Comparison of ENCODE assay signal across 34 cellular contexts in the genomic region with DNA sequence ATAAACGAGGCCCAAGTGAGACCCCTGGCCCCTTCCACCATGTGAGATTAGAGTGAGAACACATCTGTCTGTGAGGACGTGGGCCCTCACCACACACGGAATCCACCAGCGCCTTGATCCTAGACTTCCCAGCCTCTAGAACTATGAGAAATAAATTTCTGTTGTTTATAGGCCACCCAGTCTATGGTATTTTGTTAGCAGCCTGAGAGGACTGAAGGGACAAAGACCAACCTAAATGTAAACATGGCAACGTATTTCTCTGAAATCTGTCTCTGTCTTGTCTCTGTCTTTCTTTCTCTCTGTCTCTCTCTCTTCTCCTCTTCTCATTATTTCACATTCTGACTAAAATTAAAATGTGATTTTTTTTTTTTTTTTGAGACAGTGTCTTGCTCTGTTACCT. TPM values are rescaled to one million over a fixed set of nuclear protein-coding genes. Genes with fewer than 3 reads are reported as not detected.
DNase-seq lines count a peak whose midpoint lies in the region; ATAC-seq, FAIRE-seq and TF ChIP-seq lines count a peak whose summit lies in the region.
"Had no signal": no experiment of that assay in that cellular context is flagged by ENCODE, and none has a peak within 500 bp of the region (broad histone marks: within the 10 kb centered on the region; RNA-seq: fewer than 3 reads in every experiment).

No MANE protein-coding gene starts in this region.

- H4K20me1 ChIP-seq in HepG2 (ENCODE audit: insufficient read depth, low read length), result no peaks in the 10 kb centered on the region
- H4K20me1 ChIP-seq in GM23338 (replicated peaks; ENCODE audit: insufficient read depth), result no peaks in the 10 kb centered on the region
- H4K20me1 ChIP-seq: BLaER1; BLaER1 treated with 17β-estradiol and CSF1 and Interleukin-3, amounts not matched to agents 10 nM and 100 nM had no signal

- no peaks in the 10 kb centered on the region for H3K9me3 ChIP-seq in HepG2 (ENCODE audit: low read length)
- no peaks in the 10 kb centered on the region for H3K9me3 ChIP-seq in right lobe of liver
- H3K9me3 ChIP-seq: A549; BE2C; BLaER1; BLaER1 treated with 17β-estradiol and CSF1 and Interleukin-3, amounts not matched to agents 10 nM and 100 nM; Caco-2 had no signal

- H3K9me3 Mint-ChIP-seq in GM23338, result no peaks in the 10 kb centered on the region; the same call in 2 of the 3 replicates
- no peaks in the 10 kb centered on the region for H3K9me3 Mint-ChIP-seq in central memory CD8-positive, alpha-beta T cell
- H3K9me3 Mint-ChIP-seq: CD14-positive monocyte; CD4-positive, alpha-beta memory T cell; CD4-positive, alpha-beta T cell; CD4-positive, CD25-positive, alpha-beta regulatory T cell; CD8-positive, alpha-beta memory T cell; CD8-positive, alpha-beta T cell had no signal

- TF ChIP-seq POLR2A in HepG2 (IDR thresholded peaks at IDR 0.05; ENCODE audit: insufficient read depth in 1 of 2, low read depth in 2 of 2, low read length in 2 of 2) (no peak), right lobe of liver (IDR thresholded peaks at IDR 0.05) (no peak)

- no peak overlapping the region for H3K27ac Mint-ChIP-seq in GM23338
- peak overlapping the region; percentile 74 for H3K27ac Mint-ChIP-seq in central memory CD8-positive, alpha-beta T cell (ENCODE audit: low read depth)
- H3K27ac Mint-ChIP-seq: B cell; CD14-positive monocyte; CD4-positive, alpha-beta memory T cell; CD4-positive, alpha-beta T cell; CD4-positive, CD25-positive, alpha-beta regulatory T cell; CD8-positive, alpha-beta memory T cell; CD8-positive, alpha-beta T cell had no signal

- no TSS peak for BruUV-seq in HepG2 (replicated peaks; lab: Mats Ljungman, UMichigan)

- POLR2A ChIA-PET in HepG2 (lab: Yijun Ruan, JAX), result no interaction called here

- no peaks in the 10 kb centered on the region for H3K36me3 ChIP-seq in HepG2 (replicated peaks in 1 of 2; ENCODE audit: control insufficient read depth in 1 of 2, insufficient read depth in 2 of 2, low read length in 2 of 2)
- no peaks in the 10 kb centered on the region for H3K36me3 ChIP-seq in right lobe of liver
- no peaks in the 10 kb centered on the region for H3K36me3 ChIP-seq in GM23338 (ENCODE audit: insufficient read depth)
- H3K36me3 ChIP-seq: BE2C; BLaER1; BLaER1 treated with 17β-estradiol and CSF1 and Interleukin-3, amounts not matched to agents 10 nM and 100 nM had no signal

- peaks cover 16% of the 10 kb centered on the region; the same call in 1 of the 2 replicates for H3K4me1 ChIP-seq in HepG2 (ENCODE audit: insufficient read depth, low read length)
- no peaks in the 10 kb centered on the region for H3K4me1 ChIP-seq in right lobe of liver
- no peaks in the 10 kb centered on the region for H3K4me1 ChIP-seq in GM23338 (ENCODE audit: insufficient read depth)
- H3K4me1 ChIP-seq: A549; BE2C; BLaER1; BLaER1 treated with 17β-estradiol and CSF1 and Interleukin-3, amounts not matched to agents 10 nM and 100 nM; Caco-2 had no signal

- TF ChIP-seq CTCF in HepG2 (CRISPR knock-in tag; IDR thresholded peaks at IDR 0.05) (no peak), right lobe of liver (IDR thresholded peaks at IDR 0.05) (no peak), GM23338 (conservative IDR thresholded peaks at IDR 0.05; ENCODE audit: low read depth in 2 of 2) (no peak)

- H3K4me3 Mint-ChIP-seq in GM23338, result no peak overlapping the region
- H3K4me3 Mint-ChIP-seq in central memory CD8-positive, alpha-beta T cell, result no peak overlapping the region
- H3K4me3 Mint-ChIP-seq: B cell; CD14-positive monocyte; CD4-positive, alpha-beta memory T cell; CD4-positive, alpha-beta T cell; CD4-positive, CD25-positive, alpha-beta regulatory T cell; CD8-positive, alpha-beta memory T cell; CD8-positive, alpha-beta T cell had no signal

- H3K27me3 ChIP-seq in HepG2 (ENCODE audit: control insufficient read depth in 1 of 2, insufficient read depth in 2 of 2, low read length in 2 of 2), result no peaks in the 10 kb centered on the region
- H3K27me3 ChIP-seq in right lobe of liver, result no peaks in the 10 kb centered on the region
- no peaks in the 10 kb centered on the region for H3K27me3 ChIP-seq in GM23338 (ENCODE audit: insufficient read depth)
- H3K27me3 ChIP-seq: BE2C; BLaER1; BLaER1 treated with 17β-estradiol and CSF1 and Interleukin-3, amounts not matched to agents 10 nM and 100 nM had no signal

- H3K4me3 ChIP-seq in HepG2 (replicated peaks in 1 of 3; ENCODE audit: insufficient read depth in 1 of 3, low read depth in 2 of 3, low read length in 3 of 3) (no peak overlapping the region), right lobe of liver (no peak overlapping the region), GM23338 (no peak overlapping the region)
- H3K4me3 ChIP-seq: A549; BLaER1; BLaER1 treated with 17β-estradiol and CSF1 and Interleukin-3, amounts not matched to agents 10 nM and 100 nM had no signal

- TF ChIP-seq EP300 in HepG2 (IDR thresholded peaks at IDR 0.05; ENCODE audit: low read depth in 2 of 2, low read length in 2 of 2), result no peak
- no peak for TF ChIP-seq EP300 in HepG2 (CRISPR knock-in tag; IDR thresholded peaks at IDR 0.05; ENCODE audit: borderline replicate concordance)

- ATAC-seq in HepG2, result peak; percentile 53; the same call in 2 of the 3 replicates
- no peak for ATAC-seq in right lobe of liver
- no peak for ATAC-seq in GM23338
- ATAC-seq in central memory CD8-positive, alpha-beta T cell (replicated peaks; ENCODE audit: extremely low read depth, poor library complexity, severe bottlenecking), result no peak
- ATAC-seq: A549; CD8-positive, alpha-beta T cell had no signal

- no peak for TF ChIP-seq RAD21 in HepG2 (CRISPR knock-in tag; IDR thresholded peaks at IDR 0.05)

- H3K79me2 ChIP-seq in HepG2 (ENCODE audit: insufficient read depth, low read length), result no peaks in the 10 kb centered on the region
- H3K79me2 ChIP-seq in GM23338 (replicated peaks; ENCODE audit: insufficient read depth), result no peaks in the 10 kb centered on the region

- H3K4me2 ChIP-seq in HepG2 (ENCODE audit: low read depth, low read length) (peak overlapping the region; percentile 29), GM23338 (no peak overlapping the region)
- H3K4me2 ChIP-seq: A549; BLaER1; BLaER1 treated with 17β-estradiol and CSF1 and Interleukin-3, amounts not matched to agents 10 nM and 100 nM had no signal

- CTCF ChIA-PET in HepG2 (lab: Yijun Ruan, JAX; ENCODE audit: low intra/inter-chr PET ratio, low total read pairs), result no interaction called here

- H3F3A ChIP-seq in GM23338 (replicated peaks; ENCODE audit: low read depth), result no peaks in the 10 kb centered on the region

- no peaks in the 10 kb centered on the region for H3K4me1 Mint-ChIP-seq in GM23338
- H3K4me1 Mint-ChIP-seq in central memory CD8-positive, alpha-beta T cell, result no peaks in the 10 kb centered on the region
- H3K4me1 Mint-ChIP-seq: B cell; CD14-positive monocyte; CD4-positive, alpha-beta memory T cell; CD4-positive, CD25-positive, alpha-beta regulatory T cell; CD8-positive, alpha-beta memory T cell had no signal

- H3K27ac ChIP-seq in HepG2 (ENCODE audit: extremely low read length, insufficient read depth, low read length) (no peak overlapping the region), right lobe of liver (no peak overlapping the region), GM23338 (ENCODE audit: low read depth) (no peak overlapping the region)
- H3K27ac ChIP-seq: 22Rv1; A549; BLaER1; BLaER1 treated with 17β-estradiol and CSF1 and Interleukin-3, amounts not matched to agents 10 nM and 100 nM had no signal

- no peak overlapping the region for H3K9ac ChIP-seq in HepG2 (ENCODE audit: insufficient read depth, low read depth, low read length)
- H3K9ac ChIP-seq: BLaER1; BLaER1 treated with 17β-estradiol and CSF1 and Interleukin-3, amounts not matched to agents 10 nM and 100 nM had no signal

- DNase-seq in HepG2 (ENCODE audit: low spot score) (no peak), right lobe of liver (no peak), GM23338 (ENCODE audit: low spot score) (no peak), NCI-H1694 treated with DMSO at 0.1 percent for 48 hours (lab: John Stamatoyannopoulos, UW) (no peak)
- DNase-seq in central memory CD8-positive, alpha-beta T cell (ENCODE audit: low spot score in 2 of 2), result no peak
- no peak for DNase-seq in stimulated activated naive CD4-positive, alpha-beta T cell treated with Interleukin-2 at 50 U/mL for 16 hours (lab: John Stamatoyannopoulos, UW)
- DNase-seq: 8988T; ACHN; AML-193; BE2C; C1 segment of cervical spinal cord; Caco-2; Calu3; CD4-positive, alpha-beta memory T cell; CD4-positive, alpha-beta T cell; CD4-positive, CD25-positive, alpha-beta regulatory T cell; CD8-positive, alpha-beta memory T cell; CD8-positive, alpha-beta T cell; COR-L47; DMS 273 treated with DMSO at 0.1 percent for 48 hours; DMS153; DMS53; DMS79; DMS79 treated with DMSO at 0.1 percent for 48 hours; DND-41; EL had no signal

- H2AFZ ChIP-seq in HepG2 (ENCODE audit: low read length) (no peak overlapping the region), GM23338 (peak overlapping the region; percentile 78; the same call in 1 of the 2 replicates)

- no peak for FAIRE-seq in HepG2 (lab: Jason Lieb, UNC)
- FAIRE-seq: A204.1, A549, D721Med had no signal

- in situ Hi-C loops in HepG2 (cut with HindIII; ENCODE audit: extremely low pct_ligation_motif_present, low pct_unique_long_range_greater_than_20kb), result loop anchor here (10.0 kb wide), 1 partner anchor 460 kb away; no protein-coding TSS in a partner anchor

- peaks cover 5% of the 10 kb centered on the region for H3K27me3 Mint-ChIP-seq in GM23338 (ENCODE audit: insufficient read depth, low read depth, poor library complexity)
- peaks cover 26% of the 10 kb centered on the region for H3K27me3 Mint-ChIP-seq in central memory CD8-positive, alpha-beta T cell

- H3K36me3 Mint-ChIP-seq in GM23338 (ENCODE audit: low read depth), result no peaks in the 10 kb centered on the region
- H3K36me3 Mint-ChIP-seq in central memory CD8-positive, alpha-beta T cell (ENCODE audit: insufficient read depth), result no peaks in the 10 kb centered on the region
- H3K36me3 Mint-ChIP-seq: CD14-positive monocyte; CD4-positive, alpha-beta memory T cell; CD4-positive, CD25-positive, alpha-beta regulatory T cell; CD8-positive, alpha-beta memory T cell; CD8-positive, alpha-beta T cell had no signal

- 28% methylated on average over 5 of the region's 5 CpGs for WGBS in HepG2 (ENCODE audit: low lambda C conversion rate)
- WGBS in right lobe of liver (ENCODE audit: insufficient coverage, low coverage, low lambda C conversion rate, missing lambda C conversion rate), result 49% methylated on average over 4 of the region's 5 CpGs

- intact Hi-C loops in HepG2 (cut with micrococcal nuclease; ENCODE audit: unreplicated experiment), result no loop called here
- intact Hi-C loops in right lobe of liver (cut with DNase I), result loop anchor here in 1 of 2 donors (10.0 kb wide), 1 partner anchor 470 kb away; no protein-coding TSS in a partner anchor

- no peaks in the 10 kb centered on the region for H3K9me2 ChIP-seq in GM23338 (ENCODE audit: insufficient read depth)

RNA-seq across cellular contexts. Expression of gene IFI44L, which starts 15.6 kb away (rescaled TPM):
- total RNA-seq in HepG2 (2016; rRNA removed; fragmentation: Illumina TruSeq; extraction: Trizol) (0.04 TPM in 1 of 2 replicates, not detected in the other), right lobe of liver (1 to 10 TPM in 5 of 6 experiments, under 1 TPM in 1; 0.49 to 3.1 (median 1.7) TPM)
- not detected in 2 replicates for total RNA-seq in HepG2 (2016; cell fraction: cytosol; rRNA removed; fragmentation: Illumina TruSeq; extraction: Trizol; ENCODE audit: low read depth)
- 0.17 TPM in 1 of 2 replicates, not detected in the other for total RNA-seq in HepG2 (2016; cell fraction: insoluble cytoplasmic fraction; rRNA removed; fragmentation: Illumina TruSeq; extraction: Trizol)
- total RNA-seq in HepG2 (2016; cell fraction: membrane; rRNA removed; fragmentation: Illumina TruSeq; extraction: Trizol), result not detected in 2 replicates
- not detected in 2 replicates for total RNA-seq in HepG2 (2016; cell fraction: nucleus; rRNA removed; fragmentation: Illumina TruSeq; extraction: Trizol)
- polyA plus RNA-seq in HepG2 (2011; rRNA removed) (0.04 and 0.12 TPM in 2 replicates), GM23338 (2016; fragmentation: Nextera tagmentation; extraction: Ambion mirVana) (0.23 TPM in 1 of 2 replicates, not detected in the other)
- polyA plus RNA-seq in HepG2 (2011; cell fraction: cytosol; rRNA removed), result 0.03 TPM in 1 of 2 replicates, not detected in the other
- 0.06 and 0.10 TPM in 2 replicates for polyA plus RNA-seq in HepG2 (2011; cell fraction: nucleus; rRNA removed)
- polyA plus RNA-seq in HepG2 (2012), result not detected in 2 replicates
- polyA plus RNA-seq in HepG2 (2016; cell fraction: cytosol; fragmentation: Illumina TruSeq; extraction: Trizol; ENCODE audit: low read depth), result not detected in 2 replicates
- not detected in 2 replicates for polyA plus RNA-seq in HepG2 (2016; cell fraction: insoluble cytoplasmic fraction; fragmentation: Illumina TruSeq; extraction: Trizol; ENCODE audit: low read depth)
- not detected in 2 replicates for polyA plus RNA-seq in HepG2 (2016; cell fraction: membrane; fragmentation: Illumina TruSeq; extraction: Trizol; ENCODE audit: low read depth)
- 0.69 TPM in 1 of 2 replicates, not detected in the other for polyA plus RNA-seq in HepG2 (2016; cell fraction: nucleus; fragmentation: Illumina TruSeq; extraction: Trizol; ENCODE audit: insufficient read depth, low read depth)
- 0.84 TPM in 1 of 2 replicates, not detected in the other for polyA minus RNA-seq in HepG2 (2011; rRNA and poly(A)+ RNA removed; ENCODE audit: low replicate concordance)
- polyA minus RNA-seq in HepG2 (2011; cell fraction: cytosol; rRNA and poly(A)+ RNA removed), result not detected in 2 replicates
- polyA minus RNA-seq in HepG2 (2011; cell fraction: nucleus; rRNA and poly(A)+ RNA removed), result 0.39 TPM in 1 of 2 replicates, not detected in the other
- not detected in 2 replicates for total RNA-seq in GM23338 (2014; rRNA removed; shearing (Covaris generic))
- total RNA-seq: Caco-2 had no signal

RNA-seq across cellular contexts. Expression of gene IFI44, which starts 45.0 kb away (rescaled TPM):
- total RNA-seq in HepG2 (2016; rRNA removed; fragmentation: Illumina TruSeq; extraction: Trizol) (not detected in 2 replicates), right lobe of liver (10 to 100 TPM in 2 of 6 experiments, 1 to 10 TPM in 4; 5.6 to 12.0 (median 9.8) TPM)
- total RNA-seq in HepG2 (2016; cell fraction: cytosol; rRNA removed; fragmentation: Illumina TruSeq; extraction: Trizol; ENCODE audit: low read depth), result not detected in 2 replicates
- total RNA-seq in HepG2 (2016; cell fraction: insoluble cytoplasmic fraction; rRNA removed; fragmentation: Illumina TruSeq; extraction: Trizol), result not detected in 2 replicates
- not detected in 2 replicates for total RNA-seq in HepG2 (2016; cell fraction: membrane; rRNA removed; fragmentation: Illumina TruSeq; extraction: Trizol)
- not detected in 2 replicates for total RNA-seq in HepG2 (2016; cell fraction: nucleus; rRNA removed; fragmentation: Illumina TruSeq; extraction: Trizol)
- polyA plus RNA-seq in HepG2 (2011; rRNA removed) (not detected in 2 replicates), GM23338 (2016; fragmentation: Nextera tagmentation; extraction: Ambion mirVana) (not detected in 2 replicates)
- 0.12 TPM in 1 of 2 replicates, not detected in the other for polyA plus RNA-seq in HepG2 (2011; cell fraction: cytosol; rRNA removed)
- not detected in 2 replicates for polyA plus RNA-seq in HepG2 (2011; cell fraction: nucleus; rRNA removed)
- not detected in 2 replicates for polyA plus RNA-seq in HepG2 (2012)
- polyA plus RNA-seq in HepG2 (2016; cell fraction: cytosol; fragmentation: Illumina TruSeq; extraction: Trizol; ENCODE audit: low read depth), result not detected in 2 replicates
- polyA plus RNA-seq in HepG2 (2016; cell fraction: insoluble cytoplasmic fraction; fragmentation: Illumina TruSeq; extraction: Trizol; ENCODE audit: low read depth), result not detected in 2 replicates
- polyA plus RNA-seq in HepG2 (2016; cell fraction: membrane; fragmentation: Illumina TruSeq; extraction: Trizol; ENCODE audit: low read depth), result not detected in 2 replicates
- polyA plus RNA-seq in HepG2 (2016; cell fraction: nucleus; fragmentation: Illumina TruSeq; extraction: Trizol; ENCODE audit: insufficient read depth, low read depth), result not detected in 2 replicates
- 1.9 TPM in 1 of 2 replicates, not detected in the other for polyA minus RNA-seq in HepG2 (2011; rRNA and poly(A)+ RNA removed; ENCODE audit: low replicate concordance)
- not detected in 2 replicates for polyA minus RNA-seq in HepG2 (2011; cell fraction: cytosol; rRNA and poly(A)+ RNA removed)
- polyA minus RNA-seq in HepG2 (2011; cell fraction: nucleus; rRNA and poly(A)+ RNA removed), result not detected in 2 replicates
- not detected in 2 replicates for total RNA-seq in GM23338 (2014; rRNA removed; shearing (Covaris generic))
- total RNA-seq: Caco-2 had no signal
